Comparison of ENCODE assay signal across 8 cellular contexts in genomic region chr2:24050041-24050655, GRCh38. TPM values are rescaled to one million over a fixed set of nuclear protein-coding genes. Genes with fewer than 3 reads are reported as not detected.
DNase-seq lines count a peak whose midpoint lies in the region; ATAC-seq and TF ChIP-seq lines count a peak whose summit lies in the region.

No MANE protein-coding gene starts in this region.

- H3K27me3 ChIP-seq in heart right ventricle (peaks cover 0 to 22% (median 0%) of the 10 kb centered on the region in 7 donors), rectal smooth muscle tissue (ENCODE audit: control insufficient read depth, insufficient read depth, low read length) (peaks cover 4% of the 10 kb centered on the region)

- peak; percentile 9 for DNase-seq in activated CD4-positive, alpha-beta T cell treated with anti-CD3 and anti-CD28 coated beads for 1 hour
- DNase-seq in activated CD4-positive, alpha-beta T cell treated with anti-CD3 and anti-CD28 coated beads, Interleukin-2, amount 50 U/mL, for 4 hours = no peak
- DNase-seq in activated CD8-positive, alpha-beta memory T cell treated with anti-CD3 and anti-CD28 coated beads, Interleukin-2, amount 50 U/mL, for 4 hours = peak; percentile 16
- DNase-seq in heart right ventricle = peak; percentile 9 to 36
- DNase-seq in T-helper 9 cell = no peak
- DNase-seq in NCI-H1694 (lab: John Stamatoyannopoulos, UW) = no peak

- no peak overlapping the region for H3K9ac ChIP-seq in rectal smooth muscle tissue (ENCODE audit: low read length)

- H3K4me3 ChIP-seq in heart right ventricle (peak overlapping the region; percentile 59 to 93 (median 76)), rectal smooth muscle tissue (ENCODE audit: low read length) (peak overlapping the region; percentile 61)

- 2% methylated on average over 45 to 46 of the region's 46 CpGs for WGBS in heart right ventricle, 2 donors

- ATAC-seq in heart right ventricle (peak in 6 of 8 donors; percentile 1 to 24 (median 6)), HG03432 (IDR thresholded peaks at IDR 0.05; ENCODE audit: unreplicated experiment) (no peak)

- intact Hi-C loops in heart right ventricle (cut with DNase I) = loop anchor here in 1 of 10 donors (10.0 kb wide), 1 partner anchor 115 kb away; no protein-coding TSS in a partner anchor

- no peaks in the 10 kb centered on the region for H3K36me3 ChIP-seq in heart right ventricle
- no peaks in the 10 kb centered on the region for H3K36me3 ChIP-seq in rectal smooth muscle tissue (ENCODE audit: control insufficient read depth, insufficient read depth, low read length)

- peaks cover 0 to 38% (median 29%) of the 10 kb centered on the region in 9 donors for H3K4me1 ChIP-seq in heart right ventricle
- peaks cover 3% of the 10 kb centered on the region for H3K4me1 ChIP-seq in rectal smooth muscle tissue (ENCODE audit: control insufficient read depth, insufficient read depth, low read length)

- no peak for TF ChIP-seq CTCF in heart right ventricle (IDR thresholded peaks at IDR 0.05)

- peak overlapping the region in 9 of 10 donors; percentile 39 to 79 (median 58) for H3K27ac ChIP-seq in heart right ventricle
- H3K27ac ChIP-seq in rectal smooth muscle tissue (ENCODE audit: low read depth, low read length) = no peak overlapping the region

- no peaks in the 10 kb centered on the region for H3K9me3 ChIP-seq in heart right ventricle

RNA-seq across cellular contexts. Expression of gene FKBP1B, which starts 0.6 kb away (rescaled TPM):
- 1 to 10 TPM in 8 of 10 donors, under 1 TPM in 1, not detected in 1; 0.61 to 2.8 (median 1.7) TPM for total RNA-seq in heart right ventricle
- polyA plus RNA-seq in heart right ventricle = 1 to 10 TPM; 3.4 to 6.3 TPM

RNA-seq across cellular contexts. Expression of gene WDCP, which starts 3.0 kb away (rescaled TPM):
- total RNA-seq in heart right ventricle = 10 to 100 TPM in 1 of 10 donors, 1 to 10 TPM in 9; 4.8 to 10.1 (median 6.2) TPM
- polyA plus RNA-seq in heart right ventricle = 1 to 10 TPM; 1.8 to 2.8 TPM

RNA-seq across cellular contexts. Expression of gene SF3B6, which starts 26.0 kb away (rescaled TPM):
- total RNA-seq in heart right ventricle = 10 to 100 TPM; 52.9 to 64.6 (median 57.4) TPM
- polyA plus RNA-seq in heart right ventricle = 10 to 100 TPM; 29.2 to 81.7 TPM

RNA-seq across cellular contexts. Expression of gene TP53I3, which starts 34.5 kb away (rescaled TPM):
- total RNA-seq in heart right ventricle = 10 to 100 TPM in 6 of 10 donors, 1 to 10 TPM in 4; 8.7 to 18.3 (median 12.3) TPM
- 10 to 100 TPM; 16.4 to 17.2 TPM for polyA plus RNA-seq in heart right ventricle

RNA-seq across cellular contexts. Expression of gene MFSD2B, which starts 40.3 kb away (rescaled TPM):
- total RNA-seq in heart right ventricle = under 1 TPM in 4 of 10 donors, not detected in 6; 0.19 to 0.66 (median 0.41) TPM
- under 1 TPM; 0.07 to 0.20 TPM for polyA plus RNA-seq in heart right ventricle

Comparison
In these comparisons a context has a peak if more than half of its experiments do, and no peak if none do; other contexts are left out.
1. DNase-seq: peak in activated CD4-positive, alpha-beta T cell treated with anti-CD3 and anti-CD28 coated beads for 1 hour (single experiment), activated CD8-positive, alpha-beta memory T cell treated with anti-CD3 and anti-CD28 coated beads, Interleukin-2, amount 50 U/mL, for 4 hours (single experiment) and heart right ventricle (2 of 2); none in activated CD4-positive, alpha-beta T cell treated with anti-CD3 and anti-CD28 coated beads, Interleukin-2, amount 50 U/mL, for 4 hours (0 of 2), T-helper 9 cell (single experiment) and NCI-H1694 (single experiment).